Comparison of ENCODE assay signal across 24 cellular contexts in genomic region chr1:83495560-83495959, GRCh38.
"Had no signal": no experiment of that assay in that cellular context is flagged by ENCODE, and none has a peak within 500 bp of the region (broad histone marks: within the 10 kb centered on the region; RNA-seq: fewer than 3 reads in every experiment).

No MANE protein-coding gene starts in this region.

- H3K36me3 ChIP-seq: ovary, right lobe of liver, sigmoid colon, stomach, thoracic aorta, thyroid gland, tibial nerve, upper lobe of right lung, uterus had no signal

- H2AFZ ChIP-seq: parathyroid adenoma had no signal

- H3K4me3 ChIP-seq: ovary, psoas muscle, right lobe of liver, sigmoid colon, stomach, thoracic aorta, thyroid gland, tibial nerve, upper lobe of right lung, uterus had no signal

- H3K9ac ChIP-seq: parathyroid adenoma had no signal

- DNase-seq: naive thymus-derived CD8-positive, alpha-beta T cell; nephron progenitor cell; occipital lobe; ovary; psoas muscle; right cardiac atrium; right lobe of liver; sigmoid colon; small intestine; stimulated activated CD4-positive, alpha-beta T cell treated with anti-CD3 and anti-CD28 coated beads, Interleukin-15, amount 100 ng/mL, for 24 hours; stimulated activated CD4-positive, alpha-beta T cell treated with anti-CD3 and anti-CD28 coated beads, Interleukin-2, amount 100 ng/mL, for 24 hours; stimulated activated CD4-positive, alpha-beta T cell treated with anti-CD3 and anti-CD28 coated beads, Interleukin-2, amount 100 ng/mL, for 48 hours; stimulated activated CD4-positive, alpha-beta T cell treated with anti-CD3 and anti-CD28 coated beads, Interleukin-4, amount 100 ng/mL, for 24 hours; stimulated activated naive B cell treated with anti-CD40 and anti-IgM and Interleukin-4, amounts not matched to agents 10 μg/mL and 1 μg/mL and 100 μg/mL, for 72 hours; stimulated activated naive CD4-positive, alpha-beta T cell treated with Interleukin-2 at 50 U/mL for 16 hours; stomach; thyroid gland; upper lobe of right lung; uterus had no signal

- H3K79me2 ChIP-seq: parathyroid adenoma had no signal

- H3K9me3 ChIP-seq: ovary, psoas muscle, right lobe of liver, sigmoid colon, stomach, thoracic aorta, thyroid gland, tibial nerve, upper lobe of right lung, uterus had no signal

- H3K27me3 ChIP-seq: ovary, right lobe of liver, sigmoid colon, stomach, thyroid gland, tibial nerve, upper lobe of right lung, uterus had no signal

- H3K4me1 ChIP-seq: parathyroid adenoma, psoas muscle, sigmoid colon, thyroid gland, tibial nerve, upper lobe of right lung, uterus had no signal

- H3K27ac ChIP-seq: ovary, parathyroid adenoma, psoas muscle, right lobe of liver, sigmoid colon, stomach, thoracic aorta, thyroid gland, tibial nerve, upper lobe of right lung, uterus had no signal

- ATAC-seq: naive thymus-derived CD8-positive, alpha-beta T cell; natural killer cell treated with Interleukin-12 subunit alpha and Interleukin-12 subunit beta and Interleukin-15 and Interleukin-18, amount 100 ng/mL, for 72 hours; psoas muscle; right cardiac atrium; right lobe of liver; stimulated activated effector memory CD8-positive, alpha-beta T cell treated with anti-CD3 and anti-CD28 coated beads, Interleukin-12 subunit alpha, Interleukin-12 subunit beta, amount 100 ng/mL, for 72 hours; stimulated activated naive B cell treated with anti-CD40 and anti-IgM and Interleukin-4, amounts not matched to agents 10 μg/mL and 1 μg/mL and 100 μg/mL, for 72 hours; upper lobe of right lung had no signal
